ENCODE assay signal across 1 cellular context in the genomic region with DNA sequence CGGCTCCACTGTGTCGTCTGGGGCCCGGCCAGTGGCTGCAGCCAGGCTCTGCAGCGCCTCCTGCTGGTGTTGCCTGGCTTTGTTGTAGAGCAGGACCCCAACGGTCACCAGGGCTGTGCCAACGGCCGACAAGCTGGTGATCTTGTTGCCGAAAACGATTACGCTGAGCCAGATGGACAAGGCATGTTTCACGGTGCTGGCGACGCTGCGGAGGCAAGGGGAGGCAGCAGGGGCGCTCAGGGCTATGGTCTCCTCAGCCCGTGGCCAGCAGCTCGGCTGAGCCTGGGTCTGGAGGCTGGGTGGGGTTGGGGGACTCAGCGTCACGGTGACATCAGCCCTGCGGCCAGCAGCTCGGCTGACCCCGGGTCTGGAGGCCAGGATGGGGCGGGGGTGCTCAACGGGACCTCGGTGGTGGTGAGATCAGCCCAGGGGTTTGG.
TF ChIP-seq lines count a peak whose summit lies in the region.

No MANE protein-coding gene starts in this region.

TF ChIP-seq in K562, 482 proteins besides CTCF, POLR2A, EP300 and RAD21:
- TF ChIP-seq NRF1 (conservative IDR thresholded peaks at IDR 0.05 in 1 of 2, IDR thresholded peaks at IDR 0.05 in 1 of 2): no peak
- TF ChIP-seq POLR2G (IDR thresholded peaks at IDR 0.05; ENCODE audit: low read depth, low read length): peak; percentile 52; the same call in 1 of the 2 replicates
- TF ChIP-seq IRF2 (CRISPR knock-in tag; IDR thresholded peaks at IDR 0.05): no peak
- TF ChIP-seq, protein P1, sequence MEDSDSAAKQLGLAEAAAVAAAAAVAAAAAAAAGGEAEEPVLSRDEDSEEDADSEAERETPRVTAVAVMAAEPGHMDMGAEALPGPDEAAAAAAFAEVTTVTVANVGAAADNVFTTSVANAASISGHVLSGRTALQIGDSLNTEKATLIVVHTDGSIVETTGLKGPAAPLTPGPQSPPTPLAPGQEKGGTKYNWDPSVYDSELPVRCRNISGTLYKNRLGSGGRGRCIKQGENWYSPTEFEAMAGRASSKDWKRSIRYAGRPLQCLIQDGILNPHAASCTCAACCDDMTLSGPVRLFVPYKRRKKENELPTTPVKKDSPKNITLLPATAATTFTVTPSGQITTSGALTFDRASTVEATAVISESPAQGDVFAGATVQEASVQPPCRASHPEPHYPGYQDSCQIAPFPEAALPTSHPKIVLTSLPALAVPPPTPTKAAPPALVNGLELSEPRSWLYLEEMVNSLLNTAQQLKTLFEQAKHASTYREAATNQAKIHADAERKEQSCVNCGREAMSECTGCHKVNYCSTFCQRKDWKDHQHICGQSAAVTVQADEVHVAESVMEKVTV (CRISPR knock-in tag; IDR thresholded peaks at IDR 0.05): no peak
- TF ChIP-seq ZBTB33 (CRISPR knock-in tag; IDR thresholded peaks at IDR 0.05): peak; percentile 87
- TF ChIP-seq, protein P2, sequence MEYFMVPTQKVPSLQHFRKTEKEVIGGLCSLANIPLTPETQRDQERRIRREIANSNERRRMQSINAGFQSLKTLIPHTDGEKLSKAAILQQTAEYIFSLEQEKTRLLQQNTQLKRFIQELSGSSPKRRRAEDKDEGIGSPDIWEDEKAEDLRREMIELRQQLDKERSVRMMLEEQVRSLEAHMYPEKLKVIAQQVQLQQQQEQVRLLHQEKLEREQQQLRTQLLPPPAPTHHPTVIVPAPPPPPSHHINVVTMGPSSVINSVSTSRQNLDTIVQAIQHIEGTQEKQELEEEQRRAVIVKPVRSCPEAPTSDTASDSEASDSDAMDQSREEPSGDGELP (CRISPR knock-in tag; IDR thresholded peaks at IDR 0.05; ENCODE audit: borderline replicate concordance): peak; percentile 52; the same call in 1 of the 2 replicates
- TF ChIP-seq CEBPB (tag; IDR thresholded peaks at IDR 0.05): no peak
- TF ChIP-seq GABPB1 (CRISPR knock-in tag; IDR thresholded peaks at IDR 0.05): no peak
- TF ChIP-seq POU5F1 (IDR thresholded peaks at IDR 0.05; ENCODE audit: borderline replicate concordance, low read depth, low read length, partially characterized antibody): no peak
- no peak for TF ChIP-seq ZNF79 (CRISPR knock-in tag; IDR thresholded peaks at IDR 0.05; ENCODE audit: low read depth)
- TF ChIP-seq, protein P3, sequence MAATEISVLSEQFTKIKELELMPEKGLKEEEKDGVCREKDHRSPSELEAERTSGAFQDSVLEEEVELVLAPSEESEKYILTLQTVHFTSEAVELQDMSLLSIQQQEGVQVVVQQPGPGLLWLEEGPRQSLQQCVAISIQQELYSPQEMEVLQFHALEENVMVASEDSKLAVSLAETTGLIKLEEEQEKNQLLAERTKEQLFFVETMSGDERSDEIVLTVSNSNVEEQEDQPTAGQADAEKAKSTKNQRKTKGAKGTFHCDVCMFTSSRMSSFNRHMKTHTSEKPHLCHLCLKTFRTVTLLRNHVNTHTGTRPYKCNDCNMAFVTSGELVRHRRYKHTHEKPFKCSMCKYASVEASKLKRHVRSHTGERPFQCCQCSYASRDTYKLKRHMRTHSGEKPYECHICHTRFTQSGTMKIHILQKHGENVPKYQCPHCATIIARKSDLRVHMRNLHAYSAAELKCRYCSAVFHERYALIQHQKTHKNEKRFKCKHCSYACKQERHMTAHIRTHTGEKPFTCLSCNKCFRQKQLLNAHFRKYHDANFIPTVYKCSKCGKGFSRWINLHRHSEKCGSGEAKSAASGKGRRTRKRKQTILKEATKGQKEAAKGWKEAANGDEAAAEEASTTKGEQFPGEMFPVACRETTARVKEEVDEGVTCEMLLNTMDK (IDR thresholded peaks at IDR 0.05; ENCODE audit: borderline replicate concordance, insufficient read depth, low read depth, low read length, poor library complexity, severe bottlenecking): peak; percentile 65
- TF ChIP-seq DACH1 (IDR thresholded peaks at IDR 0.05; ENCODE audit: partially characterized antibody): no peak
- TF ChIP-seq FOXA1 (IDR thresholded peaks at IDR 0.05; ENCODE audit: borderline replicate concordance): no peak
- no peak for TF ChIP-seq PATZ1 (CRISPR knock-in tag; IDR thresholded peaks at IDR 0.05; ENCODE audit: borderline replicate concordance)
- TF ChIP-seq ZNF764 (CRISPR knock-in tag; IDR thresholded peaks at IDR 0.05; ENCODE audit: low read depth): peak; percentile 70; the same call in 1 of the 2 replicates
- no peak for TF ChIP-seq SMAD4 (CRISPR knock-in tag; conservative IDR thresholded peaks at IDR 0.05)
- no peak for TF ChIP-seq RBBP5 (IDR thresholded peaks at IDR 0.05; ENCODE audit: borderline replicate concordance, insufficient read depth, low read length, poor library complexity, severe bottlenecking)
- TF ChIP-seq ZNF589 (CRISPR knock-in tag; IDR thresholded peaks at IDR 0.05; ENCODE audit: low read depth): no peak
- TF ChIP-seq, protein P4, sequence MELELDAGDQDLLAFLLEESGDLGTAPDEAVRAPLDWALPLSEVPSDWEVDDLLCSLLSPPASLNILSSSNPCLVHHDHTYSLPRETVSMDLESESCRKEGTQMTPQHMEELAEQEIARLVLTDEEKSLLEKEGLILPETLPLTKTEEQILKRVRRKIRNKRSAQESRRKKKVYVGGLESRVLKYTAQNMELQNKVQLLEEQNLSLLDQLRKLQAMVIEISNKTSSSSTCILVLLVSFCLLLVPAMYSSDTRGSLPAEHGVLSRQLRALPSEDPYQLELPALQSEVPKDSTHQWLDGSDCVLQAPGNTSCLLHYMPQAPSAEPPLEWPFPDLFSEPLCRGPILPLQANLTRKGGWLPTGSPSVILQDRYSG (tag; conservative IDR thresholded peaks at IDR 0.05; ENCODE audit: low read depth): no peak
- TF ChIP-seq KAT7 (CRISPR knock-in tag; IDR thresholded peaks at IDR 0.05; ENCODE audit: borderline replicate concordance): no peak
- TF ChIP-seq OTX1 (CRISPR knock-in tag; IDR thresholded peaks at IDR 0.05): no peak
- no peak for TF ChIP-seq ZNF436 (CRISPR knock-in tag; IDR thresholded peaks at IDR 0.05)
- no peak for TF ChIP-seq ILF3 (IDR thresholded peaks at IDR 0.05; ENCODE audit: borderline replicate concordance)
- no peak for TF ChIP-seq SIN3A (IDR thresholded peaks at IDR 0.05; ENCODE audit: borderline replicate concordance in 2 of 2, control insufficient read depth in 1 of 2, low read depth in 2 of 2, low read length in 2 of 2)
- no peak for TF ChIP-seq TAF7 (tag; IDR thresholded peaks at IDR 0.05)
- 0 out of 3 replicates have a peak, but pooled peaks of 1 of the 2 experiments have one; percentile 31 for TF ChIP-seq CBX3 (IDR thresholded peaks at IDR 0.05; ENCODE audit: borderline replicate concordance in 1 of 2, low read length in 2 of 2)
TF ChIP-seq in K562: peak in this region for 6.
